ENCODE assay signal across 8 cellular contexts in genomic region chr1:91021686-91022517, GRCh38. TPM values are rescaled to one million over a fixed set of nuclear protein-coding genes. Genes with fewer than 3 reads are reported as not detected.
DNase-seq lines count a peak whose midpoint lies in the region; ATAC-seq, FAIRE-seq and TF ChIP-seq lines count a peak whose summit lies in the region.

Gene ZNF644, minus strand, starts transcription at chr1:91022035. Its CDS starts 39,682 bp downstream, at chr1:90982353.

- peaks cover 43% of the 10 kb centered on the region for H3K79me2 ChIP-seq in OCI-LY1 (ENCODE audit: insufficient read depth, low read length)

- H3K9me3 ChIP-seq in HUES6 (ENCODE audit: control insufficient read depth, insufficient read depth, low read depth, low read length) (no peaks in the 10 kb centered on the region), OCI-LY1 (ENCODE audit: low read length) (no peaks in the 10 kb centered on the region)

- peak within 1 kb of the TSS; percentile 27; the same call in 1 of the 2 replicates for H2AFZ ChIP-seq in OCI-LY1 (ENCODE audit: low read length)

- peaks cover 11% of the 10 kb centered on the region for H3K36me3 Mint-ChIP-seq in endothelial cell (ENCODE audit: low read depth, unreplicated experiment)
- peaks cover 6% of the 10 kb centered on the region for H3K36me3 Mint-ChIP-seq in mesothelial cell of epicardium

- H3K27ac Mint-ChIP-seq in endothelial cell (ENCODE audit: unreplicated experiment) (peak within 1 kb of the TSS; percentile 99), mesothelial cell of epicardium (peak within 1 kb of the TSS; percentile 100)

- peak; percentile 83 for ATAC-seq in GM21447 (IDR thresholded peaks at IDR 0.05; ENCODE audit: unreplicated experiment)

- H3K27me3 Mint-ChIP-seq in endothelial cell (ENCODE audit: unreplicated experiment) (peaks cover 14% of the 10 kb centered on the region), mesothelial cell of epicardium (ENCODE audit: low read depth) (no peaks in the 10 kb centered on the region)

- TF ChIP-seq CTCF in D721Med (IDR thresholded peaks at IDR 0.05; ENCODE audit: insufficient read depth, missing control alignments) (no peak), OCI-LY1 (IDR thresholded peaks at IDR 0.05; ENCODE audit: low read length) (no peak), endothelial cell (IDR thresholded peaks at IDR 0.05; ENCODE audit: unreplicated experiment) (no peak), mesothelial cell of epicardium (IDR thresholded peaks at IDR 0.05; ENCODE audit: unreplicated experiment) (no peak)

- H3K4me2 ChIP-seq in OCI-LY1 (ENCODE audit: low read length): peak within 1 kb of the TSS; percentile 79

- H4K20me1 ChIP-seq in OCI-LY1 (ENCODE audit: insufficient read depth, low read length): no peaks in the 10 kb centered on the region

- no peaks in the 10 kb centered on the region for H3F3A ChIP-seq in OCI-LY1 (ENCODE audit: insufficient read depth, low read length)

- H3K4me1 Mint-ChIP-seq in endothelial cell (ENCODE audit: unreplicated experiment) (peaks cover 30% of the 10 kb centered on the region), mesothelial cell of epicardium (peaks cover 41% of the 10 kb centered on the region)

- peak within 1 kb of the TSS; percentile 99 for H3K4me3 Mint-ChIP-seq in endothelial cell (ENCODE audit: unreplicated experiment)
- H3K4me3 Mint-ChIP-seq in mesothelial cell of epicardium: peak within 1 kb of the TSS; percentile 96

- H3K27me3 ChIP-seq in HUES6 (ENCODE audit: control insufficient read depth, insufficient read depth, low read length) (no peaks in the 10 kb centered on the region), OCI-LY1 (ENCODE audit: insufficient read depth, low read length) (no peaks in the 10 kb centered on the region)

- H3K9me2 ChIP-seq in OCI-LY1 (ENCODE audit: low read depth, low read length): no peaks in the 10 kb centered on the region

- H3K4me1 ChIP-seq in HUES6 (ENCODE audit: control insufficient read depth, insufficient read depth, low read length) (peaks cover 16% of the 10 kb centered on the region; the same call in 1 of the 2 replicates), OCI-LY1 (ENCODE audit: insufficient read depth, low read length, severe bottlenecking) (peaks cover 54% of the 10 kb centered on the region)

- peak within 1 kb of the TSS; percentile 77 for H3K4me3 ChIP-seq in HUES6 (ENCODE audit: low read depth, low read length)
- H3K4me3 ChIP-seq in OCI-LY1 (ENCODE audit: low read depth, low read length, poor library complexity, severe bottlenecking): peak within 1 kb of the TSS; percentile 96

- DNase-seq in D721Med (ENCODE audit: insufficient read length, low spot score) (peak; percentile 57), endothelial cell (ENCODE audit: low spot score) (peak; percentile 83), mesothelial cell of epicardium (ENCODE audit: low spot score in 2 of 2, unreplicated experiment in 2 of 2) (peak; percentile 79 to 87)
- peak; percentile 84 for DNase-seq in activated CD8-positive, alpha-beta memory T cell treated with anti-CD3 and anti-CD28 coated beads, Interleukin-2, amount 50 U/mL, for 4 hours
- peak; percentile 85 to 91 for DNase-seq in stimulated activated CD8-positive, alpha-beta memory T cell treated with anti-CD3 and anti-CD28 coated beads, Interleukin-15, amount 100 ng/mL, for 48 hours (ENCODE audit: low read depth in 2 of 2)

- FAIRE-seq in D721Med (lab: Jason Lieb, UNC): no peak

- H3K36me3 ChIP-seq in HUES6 (ENCODE audit: control insufficient read depth, insufficient read depth, low read length) (peaks cover 19% of the 10 kb centered on the region), OCI-LY1 (ENCODE audit: insufficient read depth, low read length) (peaks cover 24% of the 10 kb centered on the region; the same call in 1 of the 2 replicates)

- H3K9me3 Mint-ChIP-seq in endothelial cell (ENCODE audit: unreplicated experiment) (no peaks in the 10 kb centered on the region), mesothelial cell of epicardium (no peaks in the 10 kb centered on the region)

- H3K9ac ChIP-seq in HUES6 (ENCODE audit: low read length) (peak within 1 kb of the TSS; percentile 100), OCI-LY1 (ENCODE audit: low read length) (peak within 1 kb of the TSS; percentile 93)

- H3K27ac ChIP-seq in HUES6 (ENCODE audit: low read depth, low read length): peak within 1 kb of the TSS; percentile 100
- peak within 1 kb of the TSS; percentile 94 for H3K27ac ChIP-seq in OCI-LY1 (ENCODE audit: low read depth, low read length, poor library complexity, severe bottlenecking)

RNA-seq across cellular contexts. Expression of gene ZNF644, which starts in this region (rescaled TPM):
- 67.1 TPM for total RNA-seq in endothelial cell (ENCODE audit: unreplicated experiment)
- total RNA-seq in mesothelial cell of epicardium: 73.3 to 77.9 TPM (median 77.7 TPM) in 3 replicates

Comparison
In these comparisons a context has a peak if more than half of its experiments do, and no peak if none do; other contexts are left out.
1. Peak in every context shown above with its lines: DNase-seq, ATAC-seq, H3K4me3 ChIP-seq and H3K27ac ChIP-seq.